ENCODE assay signal across 18 cellular contexts in the genomic region with DNA sequence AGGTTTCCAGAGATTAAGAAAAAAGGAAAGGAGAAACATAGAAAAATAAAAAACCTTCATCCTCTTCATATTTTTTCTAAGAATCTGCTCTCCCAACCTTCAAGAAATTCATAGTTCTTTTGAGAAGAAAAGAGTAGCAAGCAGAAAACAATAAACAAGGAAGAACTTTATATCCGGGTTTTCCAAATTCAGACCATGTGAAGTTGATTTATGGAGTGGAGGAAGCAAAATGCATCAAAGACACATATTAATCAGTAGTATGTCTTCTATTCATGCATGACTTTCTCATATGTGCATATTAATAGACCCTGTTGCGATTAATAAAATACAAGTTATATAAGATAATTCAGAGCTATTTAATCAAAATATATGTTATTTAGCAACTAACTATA. TPM values are rescaled to one million over a fixed set of nuclear protein-coding genes. Genes with fewer than 3 reads are reported as not detected.
DNase-seq lines count a peak whose midpoint lies in the region; ATAC-seq, FAIRE-seq and TF ChIP-seq lines count a peak whose summit lies in the region.
"Had no signal": no experiment of that assay in that cellular context is flagged by ENCODE, and none has a peak within 500 bp of the region (broad histone marks: within the 10 kb centered on the region; RNA-seq: fewer than 3 reads in every experiment).

No MANE protein-coding gene starts in this region.

- H3K27me3 ChIP-seq in osteoblast (ENCODE audit: insufficient read depth, low read length), result no peaks in the 10 kb centered on the region
- H3K27me3 ChIP-seq in GM23248 (replicated peaks; ENCODE audit: insufficient read depth), result no peaks in the 10 kb centered on the region
- H3K27me3 ChIP-seq: ovary, sigmoid colon had no signal

- H3K27ac ChIP-seq in osteoblast (ENCODE audit: low read depth, low read length) (peak overlapping the region; percentile 74), GM23248 (no peak overlapping the region)
- H3K27ac ChIP-seq: C4-2B, ovary, RWPE1, sigmoid colon had no signal

- H3K9ac ChIP-seq in GM23248, result no peak overlapping the region

- H2AFZ ChIP-seq in osteoblast (ENCODE audit: low read length), result peak overlapping the region; percentile 14
- H2AFZ ChIP-seq in GM23248, result no peak overlapping the region

- H4K20me1 ChIP-seq in osteoblast (ENCODE audit: insufficient read depth, low read length), result no peaks in the 10 kb centered on the region
- no peaks in the 10 kb centered on the region for H4K20me1 ChIP-seq in GM23248 (ENCODE audit: insufficient read depth)

- no peak for ATAC-seq in T-helper 17 cell
- ATAC-seq in GM19452 (IDR thresholded peaks at IDR 0.05; ENCODE audit: unreplicated experiment), result no peak
- no peak for ATAC-seq in GM21447 (IDR thresholded peaks at IDR 0.05; ENCODE audit: unreplicated experiment)

- H3K4me2 ChIP-seq in osteoblast (ENCODE audit: insufficient read depth, low read length) (peak overlapping the region; percentile 76), GM23248 (ENCODE audit: unreplicated experiment) (no peak overlapping the region)

- H3K79me2 ChIP-seq in osteoblast (ENCODE audit: insufficient read depth, low read length), result no peaks in the 10 kb centered on the region
- H3K79me2 ChIP-seq in GM23248 (ENCODE audit: insufficient read depth), result no peaks in the 10 kb centered on the region

- H3K4me1 ChIP-seq in osteoblast (ENCODE audit: insufficient read depth, low read length) (peaks cover 16% of the 10 kb centered on the region), GM23248 (ENCODE audit: insufficient read depth) (0 out of 2 replicates have a peak, but pooled peaks cover 8% of the 10 kb centered on the region)

- DNase-seq in activated CD4-positive, alpha-beta T cell treated with anti-CD3 and anti-CD28 coated beads, Interleukin-2, amount 10 ng/mL, durations not matched to agents 7 days and 5 days, result no peak
- DNase-seq in activated CD4-positive, alpha-beta T cell treated with anti-CD3 and anti-CD28 coated beads for 4 hours, result no peak
- DNase-seq in GM19239 (ENCODE audit: insufficient read length, low spot score), result no peak
- DNase-seq in T-helper 17 cell, result no peak
- no peak for DNase-seq in osteoblast (ENCODE audit: insufficient read length, low spot score, missing footprints)
- no peak for DNase-seq in GM23248
- DNase-seq: activated CD4-positive, alpha-beta T cell treated with anti-CD3 and anti-CD28 coated beads for 48 hours; activated T-cell treated with anti-CD3 and anti-CD28 coated beads, Interleukin-2, amount 50 U/mL, for 4 hours; cortex of kidney; DMS153; ovary; sigmoid colon had no signal

- peak; percentile 57 for FAIRE-seq in GM19239 (lab: Jason Lieb, UNC)
- FAIRE-seq: TTC549 had no signal

- no peaks in the 10 kb centered on the region for H3K9me3 ChIP-seq in T-helper 17 cell (ENCODE audit: control insufficient read depth, low read length, poor library complexity, severe bottlenecking)
- no peaks in the 10 kb centered on the region for H3K9me3 ChIP-seq in osteoblast (ENCODE audit: low read depth, low read length)
- no peaks in the 10 kb centered on the region for H3K9me3 ChIP-seq in GM23248 (ENCODE audit: low read depth)
- H3K9me3 ChIP-seq: ovary, sigmoid colon had no signal

- CTCF ChIA-PET in activated CD4-positive, alpha-beta T cell treated with anti-CD3 and anti-CD28 coated beads, Interleukin-2, amount 10 ng/mL, durations not matched to agents 7 days and 5 days (lab: Charles Lee), result interaction anchor here (0.8 to 1.3 kb wide), 2 partner anchors 15 to 20 kb away, joined by 3 to 6 read pairs; a partner anchor contains a TSS

- H3K36me3 Mint-ChIP-seq in activated CD4-positive, alpha-beta T cell treated with anti-CD3 and anti-CD28 coated beads, Interleukin-2, amount 10 ng/mL, durations not matched to agents 7 days and 5 days (ENCODE audit: low read depth), result no peaks in the 10 kb centered on the region
- H3K36me3 Mint-ChIP-seq in T-helper 17 cell (ENCODE audit: low read depth), result peaks cover 5% of the 10 kb centered on the region
- H3K36me3 Mint-ChIP-seq: IgD-negative memory B cell had no signal

- no peak overlapping the region for H3K4me3 Mint-ChIP-seq in activated CD4-positive, alpha-beta T cell treated with anti-CD3 and anti-CD28 coated beads, Interleukin-2, amount 10 ng/mL, durations not matched to agents 7 days and 5 days
- H3K4me3 Mint-ChIP-seq in T-helper 17 cell, result peak overlapping the region; percentile 19
- H3K4me3 Mint-ChIP-seq: activated T-cell treated with anti-CD3 and anti-CD28 coated beads, Interleukin-2, amount 50 U/mL, for 4 hours had no signal

- H3K4me1 Mint-ChIP-seq in activated CD4-positive, alpha-beta T cell treated with anti-CD3 and anti-CD28 coated beads, Interleukin-2, amount 10 ng/mL, durations not matched to agents 7 days and 5 days, result peaks cover 68% of the 10 kb centered on the region
- peaks cover 23% of the 10 kb centered on the region for H3K4me1 Mint-ChIP-seq in T-helper 17 cell

- no peaks in the 10 kb centered on the region for H3K27me3 Mint-ChIP-seq in activated CD4-positive, alpha-beta T cell treated with anti-CD3 and anti-CD28 coated beads, Interleukin-2, amount 10 ng/mL, durations not matched to agents 7 days and 5 days
- H3K27me3 Mint-ChIP-seq in T-helper 17 cell, result no peaks in the 10 kb centered on the region
- H3K27me3 Mint-ChIP-seq: IgD-negative memory B cell had no signal

- in situ Hi-C loops in GM23248 (cut with MboI), result no loop called here

- H3K36me3 ChIP-seq in osteoblast (ENCODE audit: insufficient read depth, low read length), result no peaks in the 10 kb centered on the region
- no peaks in the 10 kb centered on the region for H3K36me3 ChIP-seq in GM23248 (ENCODE audit: low read depth)
- H3K36me3 ChIP-seq: ovary, sigmoid colon had no signal

- no peaks in the 10 kb centered on the region for H3K9me2 ChIP-seq in GM23248 (ENCODE audit: insufficient read depth)

- H3K27ac Mint-ChIP-seq in activated CD4-positive, alpha-beta T cell treated with anti-CD3 and anti-CD28 coated beads, Interleukin-2, amount 10 ng/mL, durations not matched to agents 7 days and 5 days, result peak overlapping the region; percentile 83
- H3K27ac Mint-ChIP-seq in T-helper 17 cell, result peak overlapping the region; percentile 47

- TF ChIP-seq CTCF in osteoblast (IDR thresholded peaks at IDR 0.05; ENCODE audit: extremely low read depth, low read depth, low read length), result no peak

- H3K9me3 Mint-ChIP-seq in activated CD4-positive, alpha-beta T cell treated with anti-CD3 and anti-CD28 coated beads, Interleukin-2, amount 10 ng/mL, durations not matched to agents 7 days and 5 days, result no peaks in the 10 kb centered on the region
- H3K9me3 Mint-ChIP-seq: activated T-cell treated with anti-CD3 and anti-CD28 coated beads, Interleukin-2, amount 50 U/mL, for 4 hours; IgD-negative memory B cell had no signal

- 0 out of 2 replicates have a peak, but pooled peaks cover 7% of the 10 kb centered on the region for H3F3A ChIP-seq in GM23248 (ENCODE audit: insufficient read depth)

- 93 to 94% methylated on average over 2 of the region's 2 CpGs for WGBS in GM23248 (ENCODE audit: low coverage in 1 of 2, low lambda C conversion rate in 2 of 2, missing lambda C conversion rate in 2 of 2), 2 experiments

- POLR2A ChIA-PET in activated CD4-positive, alpha-beta T cell treated with anti-CD3 and anti-CD28 coated beads, Interleukin-2, amount 10 ng/mL, durations not matched to agents 7 days and 5 days (lab: Charles Lee), result no interaction called here

- H3K4me3 ChIP-seq in osteoblast (ENCODE audit: insufficient read depth, low read length) (no peak overlapping the region), GM23248 (no peak overlapping the region)
- H3K4me3 ChIP-seq: ovary, sigmoid colon had no signal

RNA-seq across cellular contexts. Expression of a gene that starts 20.5 kb away (rescaled TPM):
- 100 to 1,000 TPM; 230 to 272 TPM for total RNA-seq in activated CD4-positive, alpha-beta T cell treated with anti-CD3 and anti-CD28 coated beads, Interleukin-2, amount 10 ng/mL, durations not matched to agents 7 days and 5 days
- 10 to 100 TPM; 52.8 to 69.8 TPM for total RNA-seq in T-helper 17 cell
- 23.5 and 25.9 TPM in 2 replicates for total RNA-seq in osteoblast
- total RNA-seq in GM23248 (2014; rRNA removed; shearing (Covaris generic)), result 43.6 and 47.6 TPM in 2 replicates
- polyA plus RNA-seq in GM23248 (2016; fragmentation: Nextera tagmentation; extraction: Ambion mirVana), result 45.4 and 46.0 TPM in 2 replicates
